Comparison of ENCODE assay signal across 20 cellular contexts in genomic region chr4:159232465-159233106, GRCh38.
DNase-seq lines count a peak whose midpoint lies in the region; ATAC-seq, FAIRE-seq and TF ChIP-seq lines count a peak whose summit lies in the region.
"Had no signal": no experiment of that assay in that cellular context is flagged by ENCODE, and none has a peak within 500 bp of the region (broad histone marks: within the 10 kb centered on the region; RNA-seq: fewer than 3 reads in every experiment).

No MANE protein-coding gene starts in this region.

- H2AFZ ChIP-seq in H1 (ENCODE audit: low read length): no peak overlapping the region

- H3K36me3 ChIP-seq in H1 (ENCODE audit: control insufficient read depth in 2 of 4, insufficient read depth in 4 of 4, low read length in 3 of 4): no peaks in the 10 kb centered on the region
- H3K36me3 ChIP-seq: left lung, upper lobe of right lung had no signal

- TF ChIP-seq POLR2A in H1 (IDR thresholded peaks at IDR 0.05; ENCODE audit: control extremely low read depth in 1 of 2, low read depth in 2 of 2, low read length in 2 of 2): no peak

- H3K23ac ChIP-seq in H1 (ENCODE audit: insufficient read length): no peak overlapping the region

- peak; percentile 55 for FAIRE-seq in H1 (lab: Jason Lieb, UNC)

- no peak for TF ChIP-seq RAD21 in H1 (IDR thresholded peaks at IDR 0.05 in 1 of 2, conservative IDR thresholded peaks at IDR 0.05 in 1 of 2; ENCODE audit: low read depth in 2 of 2, low read length in 2 of 2)

- TF ChIP-seq CTCF in H1 (IDR thresholded peaks at IDR 0.05; ENCODE audit: control extremely low read depth in 1 of 3, insufficient read depth in 1 of 3, low read depth in 1 of 3, low read length in 3 of 3): no peak

- H3K27ac ChIP-seq in H1 (ENCODE audit: low read depth, low read length): peak overlapping the region; percentile 52; the same call in 1 of the 2 replicates
- H3K27ac ChIP-seq: epithelial cell of prostate, left lung, upper lobe of right lung had no signal

- no peak overlapping the region for H3K4ac ChIP-seq in H1 (replicated peaks; ENCODE audit: insufficient read length, low read depth, low read length)

- ATAC-seq in GM18498 (IDR thresholded peaks at IDR 0.05; ENCODE audit: unreplicated experiment): peak; percentile 63
- peak; percentile 80 for ATAC-seq in GM19452 (IDR thresholded peaks at IDR 0.05; ENCODE audit: unreplicated experiment)
- peak; percentile 67 for ATAC-seq in HG03442 (IDR thresholded peaks at IDR 0.05; ENCODE audit: unreplicated experiment)
- ATAC-seq in GM19455 (IDR thresholded peaks at IDR 0.05; ENCODE audit: unreplicated experiment): no peak
- ATAC-seq: activated CD8-positive, alpha-beta T cell treated with anti-CD3 and anti-CD28 coated beads for 36 hours; left lung; sciatic nerve; upper lobe of right lung had no signal

- no peak overlapping the region for H2BK12ac ChIP-seq in H1 (ENCODE audit: low read depth, low read length)

- 92% methylated on average over 1 of the region's 1 CpG; no CpG with 5 or more reads in 1 of the 2 experiments for WGBS in H1 (ENCODE audit: extremely low coverage in 1 of 2, insufficient coverage in 1 of 2, insufficient read length in 1 of 2, insufficient replicate concordance in 2 of 2, low coverage in 1 of 2, low lambda C conversion rate in 2 of 2, missing lambda C conversion rate in 1 of 2), 2 experiments

- no peaks in the 10 kb centered on the region for H3K9me3 ChIP-seq in H1 (ENCODE audit: insufficient read depth in 2 of 2, low read depth in 1 of 2, low read length in 1 of 2)
- H3K9me3 ChIP-seq: left lung, upper lobe of right lung had no signal

- CTCF ChIA-PET in H1 (lab: Charles Lee; ENCODE audit: partially characterized antibody): no interaction called here

- H3K23me2 ChIP-seq in H1 (ENCODE audit: low read depth, low read length): no peaks in the 10 kb centered on the region

- H4K8ac ChIP-seq in H1 (ENCODE audit: extremely low read depth, insufficient read depth, low read length): no peak overlapping the region

- peak overlapping the region in 1 of 4 experiments; percentile 0; a peak in 1 of 8 replicates for H3K4me3 ChIP-seq in H1 (ENCODE audit: extremely low read depth in 1 of 4, insufficient read depth in 2 of 4, low read depth in 3 of 4, low read length in 4 of 4)
- H3K4me3 ChIP-seq: left lung, upper lobe of right lung had no signal

- peak overlapping the region; percentile 35; the same call in 1 of the 2 replicates for H2BK5ac ChIP-seq in H1 (ENCODE audit: low read depth, low read length)

- peaks cover 3% of the 10 kb centered on the region; the same call in 1 of the 2 replicates for H3K79me1 ChIP-seq in H1 (ENCODE audit: low read depth, low read length)

- POLR2A ChIA-PET in H1 (lab: Charles Lee; ENCODE audit: partially characterized antibody): interaction anchor here (0.8 to 1.2 kb wide), 2 partner anchors 15 to 382 kb away, joined by 3 to 4 read pairs; no protein-coding TSS in a partner anchor

- no peaks in the 10 kb centered on the region for H3K27me3 ChIP-seq in H1 (replicated peaks in 1 of 4; ENCODE audit: control insufficient read depth in 3 of 4, extremely low read depth in 1 of 4, insufficient read depth in 3 of 4, low read length in 3 of 4)
- H3K27me3 ChIP-seq: left lung, upper lobe of right lung had no signal

- no peak overlapping the region for H2AK5ac ChIP-seq in H1 (ENCODE audit: low read depth, low read length)

- H2BK120ac ChIP-seq in H1 (replicated peaks; ENCODE audit: low read depth, low read length): no peak overlapping the region

- no peak overlapping the region for H3K14ac ChIP-seq in H1 (ENCODE audit: insufficient read length)

- no peak overlapping the region for H2BK20ac ChIP-seq in H1 (ENCODE audit: low read length)

- H3K79me2 ChIP-seq in H1 (ENCODE audit: control insufficient read depth in 1 of 2, insufficient read depth in 2 of 2, low read length in 2 of 2): peaks cover 0 to 69% of the 10 kb centered on the region in 2 experiments; a peak in 2 of 4 replicates

- H3K4me2 ChIP-seq in H1 (ENCODE audit: insufficient read depth in 1 of 2, low read depth in 2 of 2, low read length in 2 of 2): peak overlapping the region in 1 of 2 experiments; percentile 12; a peak in 2 of 4 replicates

- no peak overlapping the region for H3K18ac ChIP-seq in H1 (ENCODE audit: extremely low read depth, low read length)

- no peak overlapping the region for H4K91ac ChIP-seq in H1 (replicated peaks; ENCODE audit: insufficient read length, low read length)

- H2BK15ac ChIP-seq in H1 (ENCODE audit: low read length): no peak overlapping the region

- no peak overlapping the region for H3K56ac ChIP-seq in H1 (replicated peaks; ENCODE audit: insufficient read length, low read depth, low read length)

- H4K5ac ChIP-seq in H1 (ENCODE audit: insufficient read length, low read depth, low read length): peak overlapping the region; percentile 67

- no peaks in the 10 kb centered on the region for H4K20me1 ChIP-seq in H1 (replicated peaks in 1 of 2; ENCODE audit: control insufficient read depth in 1 of 2, insufficient read depth in 2 of 2, low read length in 2 of 2)

- H3K9ac ChIP-seq in H1 (replicated peaks in 1 of 4; ENCODE audit: extremely low read depth in 1 of 4, low read depth in 3 of 4, low read length in 3 of 4): no peak overlapping the region

- no peak for TF ChIP-seq EP300 in H1 (IDR thresholded peaks at IDR 0.05; ENCODE audit: borderline replicate concordance in 1 of 2, low read depth in 2 of 2, low read length in 2 of 2)

- DNase-seq in H1 (ENCODE audit: low read depth in 1 of 2, low spot score in 2 of 2): no peak
- DNase-seq in NCI-H2029 (lab: John Stamatoyannopoulos, UW): no peak
- no peak for DNase-seq in stimulated activated CD8-positive, alpha-beta memory T cell treated with anti-CD3 and anti-CD28 coated beads, Interleukin-4, amount 100 ng/mL, for 48 hours
- DNase-seq in AG08396 (ENCODE audit: low spot score): no peak
- DNase-seq: activated CD8-positive, alpha-beta T cell treated with anti-CD3 and anti-CD28 coated beads for 36 hours; activated T-cell treated with anti-CD3 and anti-CD28 coated beads, Interleukin-2, amount 50 U/mL, for 4 hours; foreskin melanocyte; GF-D8; Kasumi-1; left lung; NCI-H1105 treated with DMSO at 0.1 percent for 48 hours; NCI-H82; occipital lobe; upper lobe of right lung had no signal

- H3K4me1 ChIP-seq in H1 (replicated peaks in 1 of 4; ENCODE audit: control insufficient read depth in 3 of 4, insufficient read depth in 4 of 4, low read length in 3 of 4): peaks cover 3 to 18% (median 13%) of the 10 kb centered on the region in 4 experiments; a peak in 5 of 7 replicates

TF ChIP-seq in H1, 55 proteins besides CTCF, POLR2A, EP300 and RAD21 (continues in another document):
- TF ChIP-seq CREB1 (IDR thresholded peaks at IDR 0.05): no peak
- TF ChIP-seq POLR2AphosphoS5 (IDR thresholded peaks at IDR 0.05; ENCODE audit: low read depth, low read length): no peak
- TF ChIP-seq SP4 (IDR thresholded peaks at IDR 0.05; ENCODE audit: low read length): no peak
- TF ChIP-seq ASH2L (IDR thresholded peaks at IDR 0.05; ENCODE audit: low read length): no peak
- no peak for TF ChIP-seq CEBPB (IDR thresholded peaks at IDR 0.05; ENCODE audit: low read depth, low read length)
- TF ChIP-seq SP1 (IDR thresholded peaks at IDR 0.05; ENCODE audit: low read depth, low read length): 0 out of 2 replicates have a peak, but pooled peaks have one; percentile 27
- TF ChIP-seq TCF12 (IDR thresholded peaks at IDR 0.05; ENCODE audit: low read depth, low read length): 0 out of 2 replicates have a peak, but pooled peaks have one; percentile 27
- TF ChIP-seq CBX8 (IDR thresholded peaks at IDR 0.05; ENCODE audit: borderline replicate concordance, low read depth, low read length): no peak
- no peak for TF ChIP-seq RXRA (IDR thresholded peaks at IDR 0.05; ENCODE audit: insufficient read depth, low read depth, low read length)
- TF ChIP-seq JUN (IDR thresholded peaks at IDR 0.05; ENCODE audit: low read depth, low read length): no peak
- peak; percentile 1; the same call in 1 of the 2 replicates for TF ChIP-seq MAFK (IDR thresholded peaks at IDR 0.05; ENCODE audit: low read depth, low read length)
- TF ChIP-seq SRF (IDR thresholded peaks at IDR 0.05; ENCODE audit: low read depth, low read length): no peak
